Comparison of ENCODE assay signal across 20 cellular contexts in genomic region chr10:3206516-3207157, GRCh38.
"Had no signal": no experiment of that assay in that cellular context is flagged by ENCODE, and none has a peak within 500 bp of the region (broad histone marks: within the 10 kb centered on the region; RNA-seq: fewer than 3 reads in every experiment).

No MANE protein-coding gene starts in this region.

- H3K9me3 ChIP-seq: heart right ventricle, mucosa of descending colon, neutrophil, psoas muscle, right lobe of liver, stomach, thoracic aorta had no signal

- H3K27ac ChIP-seq: coronary artery, heart right ventricle, neutrophil, psoas muscle, right lobe of liver, skin epidermis, stomach, thoracic aorta had no signal

- ATAC-seq: heart right ventricle; left lobe of liver; mucosa of descending colon; naive thymus-derived CD8-positive, alpha-beta T cell; psoas muscle; right lobe of liver had no signal

- H3K36me3 ChIP-seq: heart right ventricle, neutrophil, right lobe of liver, stomach, thoracic aorta had no signal

- H3K4me3 ChIP-seq: coronary artery, heart right ventricle, mucosa of descending colon, psoas muscle, right lobe of liver, skin epidermis, stomach, thoracic aorta had no signal

- DNase-seq: effector CD4-positive, alpha-beta T cell; heart right ventricle; hypothalamus; mammary epithelial cell; mucosa of descending colon; naive thymus-derived CD8-positive, alpha-beta T cell; psoas muscle; retina; right lobe of liver; stimulated activated CD4-positive, alpha-beta T cell treated with anti-CD3 and anti-CD28 coated beads, Interleukin-2, amount 100 ng/mL, for 24 hours; stimulated activated CD4-positive, alpha-beta T cell treated with anti-CD3 and anti-CD28 coated beads, Interleukin-4, amount 100 ng/mL, for 4 hours; stimulated activated naive CD4-positive, alpha-beta T cell; stomach; substantia nigra; trophoblast cell had no signal

- H3K4me1 ChIP-seq: psoas muscle, right lobe of liver, stomach had no signal

- H3K27me3 ChIP-seq: heart right ventricle, right lobe of liver had no signal
